Comparison of ENCODE assay signal across 8 cellular contexts in the genomic region with DNA sequence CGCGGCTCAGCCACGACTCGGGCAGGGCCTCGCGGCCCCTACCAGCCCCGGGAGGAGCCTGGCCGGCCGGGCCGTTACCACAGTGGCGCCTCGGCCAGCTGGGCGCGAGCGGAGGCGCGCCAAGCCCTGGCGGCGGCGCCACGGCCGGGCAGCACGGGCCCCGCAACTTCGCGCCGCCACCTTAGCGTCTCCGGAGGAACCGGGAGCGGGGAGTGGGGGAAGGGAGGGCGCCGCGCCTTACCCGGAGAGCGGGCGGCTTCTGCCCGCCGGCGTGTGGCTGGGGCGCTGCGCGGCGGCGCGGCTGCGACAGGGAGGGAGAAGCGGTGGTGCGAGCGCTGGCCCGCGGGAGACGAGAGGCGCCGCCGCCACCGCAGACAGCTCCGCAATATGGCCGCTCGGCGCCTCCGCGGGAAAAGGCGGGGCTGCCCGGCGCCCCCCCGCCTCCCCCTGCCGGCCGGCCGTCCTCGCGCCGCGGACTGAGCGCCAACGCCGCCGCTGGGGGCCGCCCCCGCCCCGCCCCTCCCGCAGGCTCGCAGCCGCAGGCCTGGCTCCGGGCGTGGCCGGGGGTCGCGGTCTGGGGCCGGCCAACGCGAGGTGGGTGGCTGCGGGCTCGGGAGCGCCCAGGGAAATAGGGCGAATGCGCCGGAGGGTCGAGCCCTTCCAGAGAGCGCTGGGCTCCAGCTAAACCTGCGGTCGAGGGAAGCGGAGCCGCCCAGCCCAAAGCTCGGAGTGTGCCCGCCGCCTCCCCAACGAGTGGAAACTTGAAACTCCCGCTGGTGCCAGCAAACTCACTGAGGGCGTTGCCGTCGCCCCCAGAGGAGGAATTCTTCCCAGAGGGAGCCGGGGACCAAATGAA. TPM values are rescaled to one million over a fixed set of nuclear protein-coding genes. Genes with fewer than 3 reads are reported as not detected.
A peak's percentile ranks its signal among the peaks of the same experiment; 100 is the strongest.
DNase-seq lines count a peak whose midpoint lies in the region; ATAC-seq and TF ChIP-seq lines count a peak whose summit lies in the region.

Gene RDX, minus strand, starts transcription at position 389 of the 856 bp plus-strand sequence. CDS start 16,922 bp downstream, outside the sequence.

- H3K4ac ChIP-seq in IMR-90 (ENCODE audit: low read depth, low read length) = peak within 1 kb of the TSS; percentile 68

- peak within 1 kb of the TSS; percentile 89 for H2AK9ac ChIP-seq in IMR-90 (replicated peaks; ENCODE audit: low read depth, low read length, poor library complexity)

- peak within 1 kb of the TSS; percentile 95 for H3K4me2 ChIP-seq in IMR-90 (ENCODE audit: low read depth, low read length)

- peak within 1 kb of the TSS; percentile 26 for H4K91ac ChIP-seq in IMR-90 (ENCODE audit: insufficient read depth, low read depth, low read length)

- H3K14ac ChIP-seq in IMR-90 (replicated peaks; ENCODE audit: low read depth, low read length) = peak within 1 kb of the TSS; percentile 74

- 0% methylated on average over 48 of the region's 113 CpGs; no CpG with 5 or more reads in 1 of the 2 experiments for WGBS in IMR-90 (ENCODE audit: extremely low coverage in 2 of 2, insufficient read length in 1 of 2), 2 experiments
- no CpG with 5 or more reads among the region's 113 CpGs for WGBS in gastroesophageal sphincter (ENCODE audit: low coverage in 1 of 2), 2 donors
- under 1% methylated on average over 41 of the region's 113 CpGs for WGBS in suprapubic skin

- POLR2A ChIA-PET in IMR-90 (lab: Charles Lee; ENCODE audit: unreplicated experiment) = no interaction called here

- no peak for TF ChIP-seq RAD21 in IMR-90 (IDR thresholded peaks at IDR 0.05; ENCODE audit: low read length)

- H3K27me3 ChIP-seq in IMR-90 (ENCODE audit: control insufficient read depth, insufficient read depth, low read length) (no peaks in the 10 kb centered on the region), SJCRH30 (no peaks in the 10 kb centered on the region), gastroesophageal sphincter (no peaks in the 10 kb centered on the region), neuron (ENCODE audit: insufficient read depth, low read length) (no peaks in the 10 kb centered on the region), suprapubic skin (no peaks in the 10 kb centered on the region)

- H2AK5ac ChIP-seq in IMR-90 (ENCODE audit: low read depth, low read length) = peak within 1 kb of the TSS; percentile 28

- H4K5ac ChIP-seq in IMR-90 (ENCODE audit: low read depth, low read length) = peak within 1 kb of the TSS; percentile 65; the same call in 1 of the 2 replicates

- H2BK120ac ChIP-seq in IMR-90 (ENCODE audit: low read depth, low read length) = peak within 1 kb of the TSS; percentile 86

- peak within 1 kb of the TSS; percentile 24 for H3K18ac ChIP-seq in IMR-90 (ENCODE audit: low read depth, low read length)

- H3K36me3 ChIP-seq in IMR-90 (ENCODE audit: control insufficient read depth, insufficient read depth, low read length) = no peaks in the 10 kb centered on the region
- H3K36me3 ChIP-seq in SJCRH30 = no peaks in the 10 kb centered on the region
- no peaks in the 10 kb centered on the region for H3K36me3 ChIP-seq in gastroesophageal sphincter
- no peaks in the 10 kb centered on the region for H3K36me3 ChIP-seq in neuron (ENCODE audit: insufficient read depth, low read length)
- H3K36me3 ChIP-seq in suprapubic skin = no peaks in the 10 kb centered on the region

- TF ChIP-seq EP300 in gastroesophageal sphincter (IDR thresholded peaks at IDR 0.05) = no peak
- no peak for TF ChIP-seq EP300 in suprapubic skin (IDR thresholded peaks at IDR 0.05)

- H2BK15ac ChIP-seq in IMR-90 (ENCODE audit: low read depth, low read length) = no peak within 1 kb of the TSS

- peak within 1 kb of the TSS; percentile 77 for H3K9ac ChIP-seq in IMR-90 (ENCODE audit: low read depth, low read length)

- CTCF ChIA-PET in IMR-90 (lab: Yijun Ruan, JAX) = interaction anchor here (0.5 to 1.4 kb wide), 5 partner anchors 15 to 1263 kb away, joined by 3 to 4 read pairs (median 3); no protein-coding TSS in a partner anchor

- peak within 1 kb of the TSS; percentile 89; the same call in 1 of the 2 replicates for H3K23ac ChIP-seq in IMR-90 (ENCODE audit: low read depth, low read length)

- intact Hi-C loops in IMR-90 (cut with micrococcal nuclease) = loop anchor here (1.0 to 5.0 kb wide), 2 partner anchors 71 to 137 kb away; no protein-coding TSS in a partner anchor

- H3K27ac ChIP-seq in IMR-90 (ENCODE audit: insufficient read depth, low read length) = peak within 1 kb of the TSS; percentile 89
- H3K27ac ChIP-seq in SJCRH30 = peak within 1 kb of the TSS; percentile 97
- peak within 1 kb of the TSS; percentile 96 to 100 (median 99) for H3K27ac ChIP-seq in gastroesophageal sphincter
- H3K27ac ChIP-seq in suprapubic skin = peak within 1 kb of the TSS; percentile 95

- no peak within 1 kb of the TSS for H2BK20ac ChIP-seq in IMR-90 (ENCODE audit: low read depth, low read length)

- ATAC-seq in GM21529 (IDR thresholded peaks at IDR 0.05; ENCODE audit: unreplicated experiment) (peak; percentile 69), IMR-90 (ENCODE audit: low read depth) (peak; percentile 92), gastroesophageal sphincter (peak; percentile 92)

- H3K79me1 ChIP-seq in IMR-90 (ENCODE audit: low read depth in 1 of 2, low read length in 2 of 2) = peaks cover 0 to 19% of the 10 kb centered on the region in 2 experiments; a peak in 2 of 4 replicates

- peaks cover 13% of the 10 kb centered on the region for H3K4me1 ChIP-seq in IMR-90 (ENCODE audit: control insufficient read depth, insufficient read depth, low read length)
- H3K4me1 ChIP-seq in SJCRH30 = peaks cover 7% of the 10 kb centered on the region; the same call in 1 of the 2 replicates
- peaks cover 0 to 51% (median 13%) of the 10 kb centered on the region in 3 donors for H3K4me1 ChIP-seq in gastroesophageal sphincter
- H3K4me1 ChIP-seq in neuron (ENCODE audit: insufficient read depth, low read length) = peaks cover 24% of the 10 kb centered on the region
- peaks cover 32% of the 10 kb centered on the region for H3K4me1 ChIP-seq in suprapubic skin

- H2AFZ ChIP-seq in IMR-90 (replicated peaks; ENCODE audit: low read length, poor library complexity) = peak within 1 kb of the TSS; percentile 98
- H2AFZ ChIP-seq in neuron (ENCODE audit: low read depth, low read length) = peak within 1 kb of the TSS; percentile 78

- peaks cover 4% of the 10 kb centered on the region for H3K9me1 ChIP-seq in IMR-90 (ENCODE audit: insufficient read depth, low read length)

- H3K4me3 ChIP-seq in IMR-90 (ENCODE audit: insufficient read depth, low read depth, low read length) = peak within 1 kb of the TSS; percentile 99
- H3K4me3 ChIP-seq in SJCRH30 = peak within 1 kb of the TSS; percentile 97
- peak within 1 kb of the TSS; percentile 86 to 96 for H3K4me3 ChIP-seq in gastroesophageal sphincter
- peak within 1 kb of the TSS; percentile 97 for H3K4me3 ChIP-seq in neuron (ENCODE audit: low read length)
- peak within 1 kb of the TSS; percentile 81 for H3K4me3 ChIP-seq in suprapubic skin

- in situ Hi-C loops in IMR-90 (cut with MboI; ENCODE audit: low sequenced_read_pairs) = no loop called here

- DNase-seq in EL (peak; percentile 86), IMR-90 (peak; percentile 63), SJCRH30 (peak; percentile 88), suprapubic skin (ENCODE audit: low spot score in 2 of 2) (peak; percentile 88 to 89)
- DNase-seq in activated naive CD4-positive, alpha-beta T cell treated with Interleukin-2 at 50 U/mL for 16 hours = peak; percentile 64

- peak within 1 kb of the TSS; percentile 72 for H3K56ac ChIP-seq in IMR-90 (ENCODE audit: extremely low read depth, insufficient read depth, low read length)

- TF ChIP-seq CTCF in IMR-90 (conservative IDR thresholded peaks at IDR 0.05; ENCODE audit: low read depth, low read length) (peak; percentile 22; the same call in 1 of the 2 replicates), gastroesophageal sphincter (IDR thresholded peaks at IDR 0.05) (peak in 1 of 4 experiments; percentile 35), suprapubic skin (IDR thresholded peaks at IDR 0.05) (no peak)

- H3K9me3 ChIP-seq in IMR-90 (ENCODE audit: control insufficient read depth, insufficient read depth, low read length) = no peaks in the 10 kb centered on the region
- H3K9me3 ChIP-seq in SJCRH30 (replicated peaks) = no peaks in the 10 kb centered on the region
- no peaks in the 10 kb centered on the region for H3K9me3 ChIP-seq in gastroesophageal sphincter
- H3K9me3 ChIP-seq in neuron (ENCODE audit: low read length) = no peaks in the 10 kb centered on the region
- no peaks in the 10 kb centered on the region for H3K9me3 ChIP-seq in suprapubic skin

- H2BK5ac ChIP-seq in IMR-90 (ENCODE audit: low read depth, low read length, poor library complexity, severe bottlenecking) = peak within 1 kb of the TSS; percentile 93

- no TSS peak for BruUV-seq in IMR-90 (replicated peaks; lab: Mats Ljungman, UMichigan)

- H4K8ac ChIP-seq in IMR-90 (ENCODE audit: low read depth in 2 of 2, low read length in 2 of 2) = peak within 1 kb of the TSS; percentile 38 to 76; a peak in 3 of 4 replicates

- dilution Hi-C loops in IMR-90 (cut with HindIII; ENCODE audit: low sequenced_read_pairs, unreplicated experiment) = no loop called here

- H4K20me1 ChIP-seq in IMR-90 (ENCODE audit: insufficient read depth, low read length) = peaks cover 33% of the 10 kb centered on the region

- TF ChIP-seq POLR2A in IMR-90 (IDR thresholded peaks at IDR 0.05; ENCODE audit: low read depth, low read length) = peak; percentile 76
- TF ChIP-seq POLR2A in gastroesophageal sphincter (IDR thresholded peaks at IDR 0.05) = peak; percentile 69 to 71
- peak in 1 of 2 donors; percentile 18 for TF ChIP-seq POLR2A in suprapubic skin (IDR thresholded peaks at IDR 0.05)

TF ChIP-seq in IMR-90, 13 proteins besides CTCF, POLR2A, EP300 and RAD21:
- TF ChIP-seq RFX5 (IDR thresholded peaks at IDR 0.05; ENCODE audit: low read depth, low read length) = no peak
- TF ChIP-seq CEBPB (IDR thresholded peaks at IDR 0.05; ENCODE audit: low read depth, low read length) = no peak
- TF ChIP-seq BHLHE40 (IDR thresholded peaks at IDR 0.05; ENCODE audit: low read depth, low read length) = peak; percentile 54; the same call in 1 of the 2 replicates
- TF ChIP-seq SMC3 (IDR thresholded peaks at IDR 0.05; ENCODE audit: low read depth, low read length) = 0 out of 2 replicates have a peak, but pooled peaks have one; percentile 1
- peak; percentile 68; the same call in 1 of the 2 replicates for TF ChIP-seq MAZ (IDR thresholded peaks at IDR 0.05; ENCODE audit: borderline replicate concordance, low read depth, low read length)
- no peak for TF ChIP-seq CHD1 (IDR thresholded peaks at IDR 0.05; ENCODE audit: low read depth, low read length)
- TF ChIP-seq MXI1 (IDR thresholded peaks at IDR 0.05; ENCODE audit: borderline replicate concordance, low read depth, low read length) = peak; percentile 61; the same call in 1 of the 2 replicates
- TF ChIP-seq RCOR1 (IDR thresholded peaks at IDR 0.05; ENCODE audit: insufficient replicate concordance, low read length) = no peak

RNA-seq across cellular contexts. Expression of gene RDX, which starts in this region (rescaled TPM):
- total RNA-seq in IMR-90 (2012; rRNA removed) = 61.1 and 135 TPM in 2 replicates
- polyA plus RNA-seq in IMR-90 (2012; rRNA removed) = 60.9 and 72.4 TPM in 2 replicates
- 4.0 and 24.5 TPM in 2 replicates for polyA plus RNA-seq in IMR-90 (2012; cell fraction: cytosol; rRNA removed)
- 2.4 and 38.2 TPM in 2 replicates for polyA plus RNA-seq in IMR-90 (2012; cell fraction: nucleus; rRNA removed; ENCODE audit: low replicate concordance)
- total RNA-seq in SJCRH30 (2014; rRNA removed; shearing (Covaris generic)) = 85.8 and 97.9 TPM in 2 replicates
- total RNA-seq in gastroesophageal sphincter = 100 to 1,000 TPM in 2 of 4 donors, 10 to 100 TPM in 2; 75.7 to 114 (median 106) TPM
- 10 to 100 TPM; 24.8 to 46.4 (median 38.3) TPM for total RNA-seq in suprapubic skin

Comparison
In these comparisons a context has a peak if more than half of its experiments do, and no peak if none do; other contexts are left out.
1. Peak in every context shown above with its lines: DNase-seq, ATAC-seq, H3K4me3 ChIP-seq and H3K27ac ChIP-seq.